ENCODE assay signal across 8 cellular contexts in genomic region chr18:2978626-2979025, GRCh38. TPM values are rescaled to one million over a fixed set of nuclear protein-coding genes. Genes with fewer than 3 reads are reported as not detected.
DNase-seq lines count a peak whose midpoint lies in the region; ATAC-seq, FAIRE-seq and TF ChIP-seq lines count a peak whose summit lies in the region.

No MANE protein-coding gene starts in this region.

- peaks cover 51% of the 10 kb centered on the region for H3K79me2 ChIP-seq in astrocyte (ENCODE audit: insufficient read depth, low read length)

- H2BK12ac ChIP-seq in neuronal stem cell (ENCODE audit: low read length): no peak overlapping the region

- peaks cover 5% of the 10 kb centered on the region for H4K20me1 ChIP-seq in astrocyte (ENCODE audit: insufficient read depth, low read length)

- TF ChIP-seq CTCF in astrocyte (IDR thresholded peaks at IDR 0.05; ENCODE audit: insufficient read depth, low read depth, low read length): no peak

- H3K4me2 ChIP-seq in astrocyte (ENCODE audit: low read length) (peak overlapping the region; percentile 80), neuronal stem cell (ENCODE audit: insufficient read depth, low read length, poor library complexity, severe bottlenecking) (no peak overlapping the region)

- H3K23ac ChIP-seq in neuronal stem cell (ENCODE audit: low read depth, low read length, poor library complexity): no peak overlapping the region

- H3K9me3 Mint-ChIP-seq in astrocyte (ENCODE audit: unreplicated experiment): no peaks in the 10 kb centered on the region

- H3K4me1 ChIP-seq in astrocyte (ENCODE audit: insufficient read depth, low read length) (peaks cover 34% of the 10 kb centered on the region), mucosa of rectum (ENCODE audit: control insufficient read depth in 2 of 2, insufficient read depth in 2 of 2, low read length in 2 of 2) (peaks cover 23 to 38% of the 10 kb centered on the region in 2 donors), neuronal stem cell (ENCODE audit: control insufficient read depth in 2 of 2, insufficient read depth in 1 of 2, low read depth in 1 of 2, low read length in 2 of 2) (peaks cover 2 to 14% of the 10 kb centered on the region in 2 donors)

- H4K91ac ChIP-seq in neuronal stem cell (ENCODE audit: low read depth, low read length, poor library complexity): no peak overlapping the region

- no peak overlapping the region for H3K4ac ChIP-seq in neuronal stem cell (ENCODE audit: low read length)

- H3K27ac ChIP-seq in astrocyte (ENCODE audit: low read depth, low read length) (peak overlapping the region; percentile 88), mucosa of rectum (ENCODE audit: low read depth in 2 of 2, low read length in 2 of 2) (peak overlapping the region; percentile 39 to 61), neuronal stem cell (replicated peaks; ENCODE audit: low read length) (no peak overlapping the region)

- H3K4me3 ChIP-seq in astrocyte (ENCODE audit: insufficient read depth, low read depth, low read length) (peak overlapping the region; percentile 45), mucosa of rectum (ENCODE audit: low read length in 2 of 2) (peak overlapping the region in 1 of 2 donors; percentile 1), neuronal stem cell (ENCODE audit: low read length in 2 of 2) (no peak overlapping the region)

- H3K9ac ChIP-seq in astrocyte (ENCODE audit: low read length): peak overlapping the region; percentile 69
- H3K9ac ChIP-seq in mucosa of rectum (ENCODE audit: low read depth in 1 of 2, low read length in 2 of 2): peak overlapping the region; percentile 2 to 16
- H3K9ac ChIP-seq in neuronal stem cell (ENCODE audit: low read depth, low read length, poor library complexity): no peak overlapping the region

- peak; percentile 30 for ATAC-seq in HG03432 (IDR thresholded peaks at IDR 0.05; ENCODE audit: unreplicated experiment)
- no peak for ATAC-seq in GM21447 (IDR thresholded peaks at IDR 0.05; ENCODE audit: unreplicated experiment)
- ATAC-seq in GM21360 (IDR thresholded peaks at IDR 0.05; ENCODE audit: unreplicated experiment): no peak
- no peak for ATAC-seq in HG02763 (IDR thresholded peaks at IDR 0.05; ENCODE audit: unreplicated experiment)

- WGBS in neuronal stem cell (ENCODE audit: extremely low coverage in 2 of 2, insufficient read length in 2 of 2, insufficient replicate concordance in 1 of 2), 2 donors: no CpG with 5 or more reads among the region's 3 CpGs

- no peak overlapping the region for H3K14ac ChIP-seq in neuronal stem cell (ENCODE audit: low read length)

- no peaks in the 10 kb centered on the region for H3K79me1 ChIP-seq in neuronal stem cell (ENCODE audit: low read depth, low read length)

- no peak overlapping the region for H3K18ac ChIP-seq in neuronal stem cell (ENCODE audit: low read length)

- H3K27me3 ChIP-seq in astrocyte (ENCODE audit: insufficient read depth, low read length) (no peaks in the 10 kb centered on the region), mucosa of rectum (ENCODE audit: control insufficient read depth in 2 of 2, insufficient read depth in 2 of 2, low read length in 2 of 2) (no peaks in the 10 kb centered on the region), neuronal stem cell (ENCODE audit: control insufficient read depth in 3 of 3, insufficient read depth in 3 of 3, low read depth in 1 of 3, low read length in 3 of 3) (no peaks in the 10 kb centered on the region)

- H2BK120ac ChIP-seq in neuronal stem cell (ENCODE audit: low read depth, low read length): no peak overlapping the region

- H2AK5ac ChIP-seq in neuronal stem cell (ENCODE audit: low read depth, low read length): no peak overlapping the region

- H2BK15ac ChIP-seq in neuronal stem cell (ENCODE audit: low read length): no peak overlapping the region

- no peak overlapping the region for H4K8ac ChIP-seq in neuronal stem cell (ENCODE audit: low read depth, low read length)

- H3K9me3 ChIP-seq in astrocyte (ENCODE audit: insufficient read depth, low read depth, low read length) (no peaks in the 10 kb centered on the region), mucosa of rectum (ENCODE audit: control insufficient read depth in 2 of 2, low read length in 2 of 2) (no peaks in the 10 kb centered on the region), neuronal stem cell (replicated peaks in 1 of 2; ENCODE audit: control insufficient read depth in 2 of 2, insufficient read depth in 1 of 2, low read depth in 1 of 2, low read length in 2 of 2) (no peaks in the 10 kb centered on the region)

- peaks cover 54% of the 10 kb centered on the region for H3K4me1 Mint-ChIP-seq in astrocyte (ENCODE audit: low read depth, unreplicated experiment)

- FAIRE-seq in astrocyte (lab: Jason Lieb, UNC): no peak

- no peaks in the 10 kb centered on the region for H3K27me3 Mint-ChIP-seq in astrocyte (ENCODE audit: low read depth, unreplicated experiment)

- no peak overlapping the region for H2BK5ac ChIP-seq in neuronal stem cell (ENCODE audit: low read length)

- no peak overlapping the region for H3K4me3 Mint-ChIP-seq in astrocyte (ENCODE audit: unreplicated experiment)

- no peaks in the 10 kb centered on the region for H3K36me3 Mint-ChIP-seq in astrocyte (ENCODE audit: low read depth, unreplicated experiment)

- peak overlapping the region; percentile 89 for H3K27ac Mint-ChIP-seq in astrocyte (ENCODE audit: unreplicated experiment)

- H3K36me3 ChIP-seq in astrocyte (ENCODE audit: insufficient read depth, low read length) (no peaks in the 10 kb centered on the region), mucosa of rectum (ENCODE audit: control insufficient read depth in 2 of 2, insufficient read depth in 2 of 2, low read length in 2 of 2) (no peaks in the 10 kb centered on the region), neuronal stem cell (replicated peaks in 1 of 2; ENCODE audit: control insufficient read depth in 2 of 2, insufficient read depth in 2 of 2, low read length in 2 of 2) (peaks cover 0 to 2% of the 10 kb centered on the region in 2 donors)

- peak; percentile 62 for DNase-seq in GM03348 (ENCODE audit: low spot score)
- peak; percentile 79 for DNase-seq in astrocyte (ENCODE audit: low read depth)
- DNase-seq in neuronal stem cell (ENCODE audit: low spot score): no peak

- H2AFZ ChIP-seq in astrocyte (ENCODE audit: low read depth, low read length) (no peak overlapping the region), neuronal stem cell (ENCODE audit: low read length) (no peak overlapping the region)

RNA-seq across cellular contexts. Expression of gene LPIN2, which starts 34.3 kb away (rescaled TPM):
- total RNA-seq in astrocyte: 14.6 and 16.5 TPM in 2 replicates
- polyA plus RNA-seq in neuronal stem cell (2013, experiment 1 of 2): 15.7 TPM
- polyA plus RNA-seq in neuronal stem cell (2013, experiment 2 of 2): 15.9 TPM
